ENCODE assay signal across 23 cellular contexts in the genomic region with DNA sequence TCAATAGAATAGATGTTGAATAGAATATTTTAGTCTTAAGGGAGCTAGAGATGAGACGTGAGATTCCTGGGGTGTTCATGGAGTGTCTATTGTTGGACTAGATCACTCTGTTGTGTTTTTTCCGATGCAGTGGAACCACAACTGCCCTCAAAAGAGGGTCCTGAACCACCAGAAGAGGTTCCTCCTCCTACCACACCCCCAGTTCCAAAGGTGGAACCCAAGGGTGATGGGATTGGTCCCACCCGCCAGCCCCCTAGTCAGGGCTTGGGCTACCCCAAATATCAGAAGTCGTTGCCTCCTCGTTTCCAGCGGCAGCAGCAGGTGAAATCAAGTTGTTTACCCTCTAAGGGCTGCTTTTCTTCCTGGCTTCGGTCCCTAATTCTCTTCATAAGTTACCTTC. TPM values are rescaled to one million over a fixed set of nuclear protein-coding genes. Genes with fewer than 3 reads are reported as not detected.
"Had no signal": no experiment of that assay in that cellular context is flagged by ENCODE, and none has a peak within 500 bp of the region (broad histone marks: within the 10 kb centered on the region; RNA-seq: fewer than 3 reads in every experiment).

No MANE protein-coding gene starts in this region.

- H3K4me1 ChIP-seq: psoas muscle had no signal

- H3K27ac Mint-ChIP-seq: stimulated activated memory B cell treated with anti-CD40 and anti-IgM and Interleukin-4, amounts not matched to agents 10 μg/mL and 1 μg/mL and 100 μg/mL, for 72 hours; stimulated activated naive CD8-positive, alpha-beta T cell treated with anti-CD3 and anti-CD28 coated beads, Interleukin-15, Interleukin-2, amounts not matched to agents 100 ng/mL and 50 ng/mL, for 24 hours had no signal

- H3K27me3 ChIP-seq: heart left ventricle, neutrophil, spleen, tibial artery had no signal

- ATAC-seq: esophagus mucosa; heart left ventricle; psoas muscle; sciatic nerve; stimulated activated memory B cell treated with anti-CD40 and anti-IgM and Interleukin-4, amounts not matched to agents 10 μg/mL and 1 μg/mL and 100 μg/mL, for 72 hours had no signal

- H3K27me3 Mint-ChIP-seq: naive B cell; stimulated activated memory B cell treated with anti-CD40 and anti-IgM and Interleukin-4, amounts not matched to agents 10 μg/mL and 1 μg/mL and 100 μg/mL, for 72 hours; stimulated activated naive CD8-positive, alpha-beta T cell treated with anti-CD3 and anti-CD28 coated beads, Interleukin-15, Interleukin-2, amounts not matched to agents 100 ng/mL and 50 ng/mL, for 24 hours had no signal

- DNase-seq: effector CD4-positive, alpha-beta T cell; heart left ventricle; hippocampal formation; mesendoderm; naive B cell; psoas muscle; retina; spleen; stimulated activated CD4-positive, alpha-beta T cell treated with anti-CD3 and anti-CD28 coated beads, Interleukin-15, amount 100 ng/mL, for 24 hours; stimulated activated CD4-positive, alpha-beta T cell treated with anti-CD3 and anti-CD28 coated beads, Interleukin-1b, Interleukin-23, amount 100 ng/mL, for 48 hours; stimulated activated CD4-positive, alpha-beta T cell treated with anti-CD3 and anti-CD28 coated beads, Interleukin-4, amount 100 ng/mL, for 24 hours; tibial artery had no signal

- H3K4me3 ChIP-seq: coronary artery, heart left ventricle, psoas muscle, spleen, tibial artery had no signal

- H3K4me1 Mint-ChIP-seq: nephron had no signal

- H3K9me3 Mint-ChIP-seq: naive B cell; nephron; stimulated activated memory B cell treated with anti-CD40 and anti-IgM and Interleukin-4, amounts not matched to agents 10 μg/mL and 1 μg/mL and 100 μg/mL, for 72 hours; stimulated activated naive CD8-positive, alpha-beta T cell treated with anti-CD3 and anti-CD28 coated beads, Interleukin-15, Interleukin-2, amounts not matched to agents 100 ng/mL and 50 ng/mL, for 24 hours had no signal

- H3K4me3 Mint-ChIP-seq: naive B cell; nephron; stimulated activated memory B cell treated with anti-CD40 and anti-IgM and Interleukin-4, amounts not matched to agents 10 μg/mL and 1 μg/mL and 100 μg/mL, for 72 hours; stimulated activated naive CD8-positive, alpha-beta T cell treated with anti-CD3 and anti-CD28 coated beads, Interleukin-15, Interleukin-2, amounts not matched to agents 100 ng/mL and 50 ng/mL, for 24 hours had no signal

- FAIRE-seq: frontal cortex had no signal

- H3K9me3 ChIP-seq: heart left ventricle, neutrophil, psoas muscle, spleen, tibial artery had no signal

- H3K27ac ChIP-seq: coronary artery, heart left ventricle, neutrophil, psoas muscle, spleen, tibial artery had no signal

RNA-seq across cellular contexts. Expression of gene AIF1, which starts 14.0 kb away (rescaled TPM):
- total RNA-seq: fibroblast of lung, glomerular endothelial cell, lung microvascular endothelial cell had no signal
- polyA plus RNA-seq: fibroblast of lung had no signal

RNA-seq across cellular contexts. Expression of gene APOM, which starts 26.7 kb away (rescaled TPM):
- total RNA-seq: glomerular endothelial cell had no signal
